9 cellular contexts compared by ENCODE assay signal in genomic region chr1:181043025-181043880, GRCh38. TPM values are rescaled to one million over a fixed set of nuclear protein-coding genes. Genes with fewer than 3 reads are reported as not detected.
DNase-seq lines count a peak whose midpoint lies in the region; ATAC-seq and TF ChIP-seq lines count a peak whose summit lies in the region.
"Had no signal": no experiment of that assay in that cellular context is flagged by ENCODE, and none has a peak within 500 bp of the region (broad histone marks: within the 10 kb centered on the region; RNA-seq: fewer than 3 reads in every experiment).

No MANE protein-coding gene starts in this region.

- H3K27me3 ChIP-seq in lung (ENCODE audit: control insufficient read depth, insufficient read depth): no peaks in the 10 kb centered on the region

- peak; percentile 71 for ATAC-seq in lung (ENCODE audit: insufficient read depth, low FRiP score)
- no peak for ATAC-seq in HG02938 (IDR thresholded peaks at IDR 0.05; ENCODE audit: unreplicated experiment)
- no peak for ATAC-seq in HG03342 (IDR thresholded peaks at IDR 0.05; ENCODE audit: unreplicated experiment)

- DNase-seq in GF-D8 (lab: John Stamatoyannopoulos, UW) (peak; percentile 89), LoVo (ENCODE audit: low spot score) (peak; percentile 67), lung (ENCODE audit: low spot score) (peak; percentile 74), amniotic stem cell (lab: John Stamatoyannopoulos, UW) (no peak), dedifferentiated amniotic fluid mesenchymal stem cell (ENCODE audit: extremely low spot score) (no peak)

- H3K36me3 ChIP-seq in lung (ENCODE audit: control insufficient read depth in 2 of 2, insufficient read depth in 2 of 2, low read length in 2 of 2): no peaks in the 10 kb centered on the region

- H3K4me3 ChIP-seq in lung: no peak overlapping the region
- H3K4me3 ChIP-seq: skin epidermis had no signal

- H3K4me1 ChIP-seq in lung (ENCODE audit: control insufficient read depth in 2 of 2, insufficient read depth in 2 of 2, low read length in 2 of 2): peaks cover 0 to 5% of the 10 kb centered on the region in 2 donors

- H3K27ac ChIP-seq in VCaP (peak overlapping the region; percentile 61; the same call in 1 of the 2 replicates), lung (ENCODE audit: low read depth in 1 of 2, low read length in 1 of 2) (peak overlapping the region in 1 of 2 donors; percentile 76)

- no peak for TF ChIP-seq CTCF in VCaP (conservative IDR thresholded peaks at IDR 0.05)
- TF ChIP-seq CTCF in lung (IDR thresholded peaks at IDR 0.05; ENCODE audit: control extremely low read depth, extremely low read depth): no peak

- no peaks in the 10 kb centered on the region for H3K9me3 ChIP-seq in lung (ENCODE audit: control insufficient read depth in 2 of 2, insufficient read depth in 1 of 2, low read length in 1 of 2)

- 45 to 60% methylated on average over 5 of the region's 5 CpGs for WGBS in lung, 2 donors

RNA-seq across cellular contexts. Expression of gene MR1, which starts 9.5 kb away (rescaled TPM):
- 10 to 100 TPM; 18.9 to 31.0 TPM for total RNA-seq in lung
- polyA plus RNA-seq in lung: 10 to 100 TPM in 1 of 2 donors, 1 to 10 TPM in 1; 8.1 to 29.0 TPM

RNA-seq across cellular contexts. Expression of gene STX6, which starts 20.6 kb away (rescaled TPM):
- total RNA-seq in lung: 10 to 100 TPM; 23.7 to 47.4 TPM
- polyA plus RNA-seq in lung: 10 to 100 TPM; 11.6 to 16.5 TPM

RNA-seq across cellular contexts. Expression of gene IER5, which starts 45.2 kb away (rescaled TPM):
- total RNA-seq in lung: 10 to 100 TPM; 18.6 to 33.2 TPM
- polyA plus RNA-seq in lung: 10 to 100 TPM; 19.2 to 34.5 TPM

Comparison
In these comparisons a context has a peak if more than half of its experiments do, and no peak if none do; other contexts are left out.
1. DNase-seq: peak in GF-D8 (single experiment), LoVo (single experiment) and lung (single experiment); none in amniotic stem cell (single experiment) and dedifferentiated amniotic fluid mesenchymal stem cell (single experiment).